ENCODE assay signal across 8 cellular contexts in the genomic region with DNA sequence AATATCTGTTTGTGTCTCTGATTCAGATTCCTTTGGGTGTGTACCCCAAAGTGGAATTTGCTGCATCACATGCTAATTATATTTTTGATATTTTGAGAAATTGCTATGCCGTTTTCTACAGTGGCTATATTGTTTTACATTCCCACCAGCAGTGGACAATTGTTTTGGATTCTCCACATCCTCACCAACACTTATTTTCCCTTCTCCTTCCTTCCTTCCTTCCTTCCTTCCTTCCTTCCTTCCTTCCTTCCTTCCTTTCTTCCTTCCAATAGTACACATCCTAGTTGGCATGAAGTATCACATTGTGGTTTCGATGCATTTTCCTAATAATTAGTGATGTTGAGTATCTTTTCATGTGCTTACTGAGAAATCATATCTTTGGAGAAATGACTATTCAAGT.
"Had no signal": no experiment of that assay in that cellular context is flagged by ENCODE, and none has a peak within 500 bp of the region (broad histone marks: within the 10 kb centered on the region; RNA-seq: fewer than 3 reads in every experiment).

No MANE protein-coding gene starts in this region.

- H3K4me3 ChIP-seq: GM23248, GM23338, HAP-1 had no signal

- H3K4me1 ChIP-seq: HAP-1 had no signal

- H3K9ac ChIP-seq: GM23248 had no signal

- H3K36me3 ChIP-seq: HAP-1 had no signal

- H3K9me3 ChIP-seq: HAP-1 had no signal

- DNase-seq: GM23248, GOT3, H7, H9, HCEC 1CT, HFFc6 had no signal

- H3K27ac ChIP-seq: GM23248 had no signal
